ENCODE assay signal across 8 cellular contexts in genomic region chr3:150603090-150603887, GRCh38. TPM values are rescaled to one million over a fixed set of nuclear protein-coding genes. Genes with fewer than 3 reads are reported as not detected.
DNase-seq lines count a peak whose midpoint lies in the region; ATAC-seq, FAIRE-seq and TF ChIP-seq lines count a peak whose summit lies in the region.

SELENOT (plus strand) TSS chr3:150603321; CDS start chr3:150603363, 42 bp downstream.

- POLR2A ChIA-PET in activated naive CD8-positive, alpha-beta T cell treated with anti-CD3 and anti-CD28 coated beads, Interleukin-2, amount 10 ng/mL, durations not matched to agents 7 days and 5 days (lab: Charles Lee): interaction anchor here (0.6 to 3.5 kb wide), 28 partner anchors 8 to 194 kb away, joined by 3 to 51 read pairs (median 4); partner anchors contain the start of genes EIF2A, ERICH6, SERP1 and SIAH2

- no peaks in the 10 kb centered on the region for H3K9me3 ChIP-seq in SU-DHL-6 (ENCODE audit: insufficient read depth, low read length)
- H3K9me3 ChIP-seq in pancreas: no peaks in the 10 kb centered on the region
- no peaks in the 10 kb centered on the region for H3K9me3 ChIP-seq in tibial artery

- H3K36me3 Mint-ChIP-seq in activated naive CD8-positive, alpha-beta T cell treated with anti-CD3 and anti-CD28 coated beads, Interleukin-2, amount 10 ng/mL, durations not matched to agents 7 days and 5 days: peaks cover 33% of the 10 kb centered on the region

- H3K4me1 ChIP-seq in pancreas: peaks cover 4 to 37% (median 33%) of the 10 kb centered on the region in 3 donors
- peaks cover 0 to 44% (median 11%) of the 10 kb centered on the region in 4 donors for H3K4me1 ChIP-seq in tibial artery

- H3K4me3 Mint-ChIP-seq in activated naive CD8-positive, alpha-beta T cell treated with anti-CD3 and anti-CD28 coated beads, Interleukin-2, amount 10 ng/mL, durations not matched to agents 7 days and 5 days: peak within 1 kb of the TSS; percentile 88

- DNase-seq in GM12864 (ENCODE audit: low read depth) (peak; percentile 90), NCI-H128 (lab: John Stamatoyannopoulos, UW; ENCODE audit: unreplicated experiment) (peak; percentile 95), Right ventricle myocardium inferior (ENCODE audit: missing footprints) (peak; percentile 97), pancreas (peak; percentile 90 to 99 (median 96)), tibial artery (peak; percentile 93 to 97)
- DNase-seq in activated naive CD8-positive, alpha-beta T cell treated with anti-CD3 and anti-CD28 coated beads, Interleukin-2, amount 10 ng/mL, durations not matched to agents 7 days and 5 days: peak; percentile 98

- H2AFZ ChIP-seq in SU-DHL-6 (ENCODE audit: low read depth, low read length, severe bottlenecking): no peak within 1 kb of the TSS

- FAIRE-seq in pancreas (lab: Jason Lieb, UNC): no peak

- H3K36me3 ChIP-seq in SU-DHL-6 (ENCODE audit: low read length) (peaks cover 15% of the 10 kb centered on the region; the same call in 1 of the 2 replicates), pancreas (no peaks in the 10 kb centered on the region), tibial artery (no peaks in the 10 kb centered on the region)

- peak; percentile 27 for TF ChIP-seq CTCF in GM12864 (IDR thresholded peaks at IDR 0.05; ENCODE audit: low read depth, low read length, missing control alignments)
- no peak for TF ChIP-seq CTCF in SU-DHL-6 (IDR thresholded peaks at IDR 0.05; ENCODE audit: insufficient read depth, low read length, poor library complexity, severe bottlenecking)
- peak in 1 of 4 donors; percentile 30 for TF ChIP-seq CTCF in pancreas (IDR thresholded peaks at IDR 0.05)
- peak; percentile 31 to 42 for TF ChIP-seq CTCF in tibial artery (IDR thresholded peaks at IDR 0.05)

- peak within 1 kb of the TSS; percentile 88 for H3K4me3 ChIP-seq in GM12864 (ENCODE audit: low read depth, low read length)
- peak within 1 kb of the TSS; percentile 99 for H3K4me3 ChIP-seq in SU-DHL-6 (ENCODE audit: insufficient read depth, low read length, poor library complexity, severe bottlenecking)
- peak within 1 kb of the TSS; percentile 68 to 81 (median 76) for H3K4me3 ChIP-seq in pancreas
- H3K4me3 ChIP-seq in tibial artery: peak within 1 kb of the TSS; percentile 85 to 92

- H3K9me2 ChIP-seq in SU-DHL-6 (replicated peaks; ENCODE audit: insufficient read depth, low read length): no peaks in the 10 kb centered on the region

- peaks cover 15% of the 10 kb centered on the region for H4K20me1 ChIP-seq in SU-DHL-6 (ENCODE audit: low read depth, low read length)

- peak within 1 kb of the TSS; percentile 92 for H3K27ac Mint-ChIP-seq in activated naive CD8-positive, alpha-beta T cell treated with anti-CD3 and anti-CD28 coated beads, Interleukin-2, amount 10 ng/mL, durations not matched to agents 7 days and 5 days

- intact Hi-C loops in Right ventricle myocardium inferior (cut with DNase I) (loop anchor here (1.0 to 5.0 kb wide), 3 partner anchors 57 to 160 kb away; partner anchors contain the start of genes EIF2A, ERICH6, SERP1 and SIAH2), pancreas (cut with DNase I) (no loop called here), tibial artery (cut with DNase I; ENCODE audit: low total_unique reads) (loop anchor here (5.0 to 10.0 kb wide), 2 partner anchors 48 to 159 kb away; partner anchors contain the start of gene SIAH2)

- no peaks in the 10 kb centered on the region for H3K27me3 ChIP-seq in SU-DHL-6 (ENCODE audit: low read length)
- no peaks in the 10 kb centered on the region for H3K27me3 ChIP-seq in pancreas
- no peaks in the 10 kb centered on the region for H3K27me3 ChIP-seq in tibial artery

- ATAC-seq in HG02642 (IDR thresholded peaks at IDR 0.05; ENCODE audit: poor library complexity, unreplicated experiment): peak; percentile 63
- ATAC-seq in activated naive CD8-positive, alpha-beta T cell treated with anti-CD3 and anti-CD28 coated beads, Interleukin-2, amount 10 ng/mL, durations not matched to agents 7 days and 5 days (ENCODE audit: low read depth): peak; percentile 91
- peak; percentile 97 for ATAC-seq in Right ventricle myocardium inferior
- ATAC-seq in pancreas: peak; percentile 90 to 99 (median 95)

- H3K9ac ChIP-seq in SU-DHL-6 (ENCODE audit: low read length): peak within 1 kb of the TSS; percentile 81

- H3K9me3 Mint-ChIP-seq in activated naive CD8-positive, alpha-beta T cell treated with anti-CD3 and anti-CD28 coated beads, Interleukin-2, amount 10 ng/mL, durations not matched to agents 7 days and 5 days: no peaks in the 10 kb centered on the region

- no peaks in the 10 kb centered on the region for H3K27me3 Mint-ChIP-seq in activated naive CD8-positive, alpha-beta T cell treated with anti-CD3 and anti-CD28 coated beads, Interleukin-2, amount 10 ng/mL, durations not matched to agents 7 days and 5 days

- H3K27ac ChIP-seq in SU-DHL-6 (ENCODE audit: low read depth, low read length) (peak within 1 kb of the TSS; percentile 92), pancreas (peak within 1 kb of the TSS; percentile 79 to 93 (median 90)), tibial artery (peak within 1 kb of the TSS; percentile 96 to 97)

- H3K4me1 Mint-ChIP-seq in activated naive CD8-positive, alpha-beta T cell treated with anti-CD3 and anti-CD28 coated beads, Interleukin-2, amount 10 ng/mL, durations not matched to agents 7 days and 5 days: peaks cover 46% of the 10 kb centered on the region

- peak within 1 kb of the TSS; percentile 98 for H3K4me2 ChIP-seq in SU-DHL-6 (ENCODE audit: low read depth, low read length, poor library complexity, severe bottlenecking)

- WGBS in pancreas, 2 donors: 0 to 1% methylated on average over 64 of the region's 64 CpGs

- peaks cover 61% of the 10 kb centered on the region for H3F3A ChIP-seq in SU-DHL-6 (ENCODE audit: insufficient read depth)

- H3K79me2 ChIP-seq in SU-DHL-6 (ENCODE audit: insufficient read depth, low read length): peaks cover 90% of the 10 kb centered on the region

RNA-seq across cellular contexts. Expression of gene SELENOT, which starts in this region (rescaled TPM):
- 10 to 100 TPM; 92.5 to 94.2 TPM for total RNA-seq in activated naive CD8-positive, alpha-beta T cell treated with anti-CD3 and anti-CD28 coated beads, Interleukin-2, amount 10 ng/mL, durations not matched to agents 7 days and 5 days
- total RNA-seq in Right ventricle myocardium inferior (69.3 TPM), pancreas (10 to 100 TPM; 29.0 to 56.9 (median 42.1) TPM)
- 10 to 100 TPM; 11.2 to 51.1 TPM for polyA plus RNA-seq in pancreas

Comparison
In these comparisons a context has a peak if more than half of its experiments do, and no peak if none do; other contexts are left out.
1. Peak in every context shown above with its lines: DNase-seq, ATAC-seq, H3K4me3 ChIP-seq and H3K27ac ChIP-seq.
2. intact Hi-C loops: an anchor here in Right ventricle myocardium inferior (1.0 to 5.0 kb wide) and tibial artery (5.0 to 10.0 kb wide); none called in pancreas.